1 cellular context compared by ENCODE assay signal in the genomic region with DNA sequence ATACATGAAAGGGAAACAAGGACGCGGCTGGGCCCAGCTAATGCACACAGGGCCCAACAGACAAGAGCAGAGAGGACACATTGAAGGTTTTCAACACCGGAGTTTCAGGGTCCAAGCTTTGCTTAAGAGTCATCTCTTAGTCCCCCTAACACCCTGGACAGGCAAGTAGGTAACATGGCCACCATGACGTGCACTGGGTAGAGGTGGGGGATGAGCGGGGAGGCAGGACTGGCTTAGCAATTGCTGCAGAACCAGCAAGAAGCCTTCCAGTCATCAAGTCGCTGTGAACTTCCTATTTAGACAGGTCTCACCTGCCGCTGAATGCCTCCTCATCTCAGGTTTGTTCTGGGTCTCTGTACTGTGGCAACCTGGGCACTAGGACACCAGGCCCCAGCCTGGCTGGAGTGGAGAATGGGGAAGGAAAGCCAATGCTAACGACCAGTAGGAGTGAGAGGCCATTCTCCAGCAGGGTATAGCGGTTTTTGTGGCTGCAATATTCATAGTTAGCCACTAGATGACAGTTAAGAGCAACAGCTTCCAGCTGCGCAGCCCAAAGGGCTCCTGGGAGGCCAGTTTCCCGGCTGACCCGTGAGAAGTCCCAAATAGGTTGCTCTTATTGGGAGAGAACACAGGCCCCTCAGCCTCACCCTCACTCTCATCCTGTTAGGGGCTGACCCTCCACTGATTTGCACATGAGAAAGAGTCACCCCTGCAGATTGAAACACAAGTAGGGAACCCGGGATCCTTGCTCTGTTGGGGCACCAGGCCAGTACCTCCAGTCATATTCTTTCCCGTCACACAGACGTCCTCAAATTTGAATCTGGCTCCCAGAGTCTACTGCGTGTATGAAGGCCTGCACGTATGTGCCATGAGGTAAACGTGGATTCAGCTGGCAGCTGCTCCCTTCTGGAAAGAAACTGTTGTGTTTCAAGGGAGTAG.
TF ChIP-seq lines count a peak whose summit lies in the region.

No MANE protein-coding gene starts in this region.

TF ChIP-seq in HepG2, 621 proteins besides CTCF, POLR2A, EP300 and RAD21 (continued from another document and continues in another):
- TF ChIP-seq AGO1 (IDR thresholded peaks at IDR 0.05; ENCODE audit: low read depth, low read length, poor library complexity, severe bottlenecking): no peak
- TF ChIP-seq MBNL3 (CRISPR knock-in tag; conservative IDR thresholded peaks at IDR 0.05): no peak
- TF ChIP-seq RELA (CRISPR knock-in tag; IDR thresholded peaks at IDR 0.05): no peak; the same call in 1 of the 2 replicates
- peak; percentile 56; the same call in 1 of the 2 replicates for TF ChIP-seq THAP11 (CRISPR knock-in tag; IDR thresholded peaks at IDR 0.05)
- no peak for TF ChIP-seq TBX3 (IDR thresholded peaks at IDR 0.05; ENCODE audit: borderline replicate concordance)
- TF ChIP-seq HNRNPL (IDR thresholded peaks at IDR 0.05; ENCODE audit: low read depth, low read length): no peak
- no peak for TF ChIP-seq SCMH1 (CRISPR knock-in tag; IDR thresholded peaks at IDR 0.05; ENCODE audit: borderline replicate concordance)
- TF ChIP-seq, protein P1, sequence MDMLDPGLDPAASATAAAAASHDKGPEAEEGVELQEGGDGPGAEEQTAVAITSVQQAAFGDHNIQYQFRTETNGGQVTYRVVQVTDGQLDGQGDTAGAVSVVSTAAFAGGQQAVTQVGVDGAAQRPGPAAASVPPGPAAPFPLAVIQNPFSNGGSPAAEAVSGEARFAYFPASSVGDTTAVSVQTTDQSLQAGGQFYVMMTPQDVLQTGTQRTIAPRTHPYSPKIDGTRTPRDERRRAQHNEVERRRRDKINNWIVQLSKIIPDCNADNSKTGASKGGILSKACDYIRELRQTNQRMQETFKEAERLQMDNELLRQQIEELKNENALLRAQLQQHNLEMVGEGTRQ (IDR thresholded peaks at IDR 0.05; ENCODE audit: low read depth, low read length): no peak
- TF ChIP-seq, protein P1 (CRISPR knock-in tag; IDR thresholded peaks at IDR 0.05; ENCODE audit: borderline replicate concordance): no peak
- no peak for TF ChIP-seq SRSF4 (IDR thresholded peaks at IDR 0.05; ENCODE audit: low read depth, low read length, poor library complexity, severe bottlenecking)
- no peak for TF ChIP-seq ZNF891 (CRISPR knock-in tag; IDR thresholded peaks at IDR 0.05)
- no peak for TF ChIP-seq ZNF432 (CRISPR knock-in tag; IDR thresholded peaks at IDR 0.05; ENCODE audit: borderline replicate concordance)
- TF ChIP-seq ZNF660 (CRISPR knock-in tag; IDR thresholded peaks at IDR 0.05; ENCODE audit: borderline replicate concordance, low read depth): no peak
- no peak for TF ChIP-seq SYNCRIP (IDR thresholded peaks at IDR 0.05; ENCODE audit: insufficient read depth, low read depth, low read length)
- no peak; the same call in 1 of the 2 replicates for TF ChIP-seq FOXO1 (CRISPR knock-in tag; IDR thresholded peaks at IDR 0.05)
- no peak for TF ChIP-seq SP1 (IDR thresholded peaks at IDR 0.05)
- no peak for TF ChIP-seq SP1 (CRISPR knock-in tag; IDR thresholded peaks at IDR 0.05)
- TF ChIP-seq ZFP62 (CRISPR knock-in tag; IDR thresholded peaks at IDR 0.05): no peak
- TF ChIP-seq, protein P2, sequence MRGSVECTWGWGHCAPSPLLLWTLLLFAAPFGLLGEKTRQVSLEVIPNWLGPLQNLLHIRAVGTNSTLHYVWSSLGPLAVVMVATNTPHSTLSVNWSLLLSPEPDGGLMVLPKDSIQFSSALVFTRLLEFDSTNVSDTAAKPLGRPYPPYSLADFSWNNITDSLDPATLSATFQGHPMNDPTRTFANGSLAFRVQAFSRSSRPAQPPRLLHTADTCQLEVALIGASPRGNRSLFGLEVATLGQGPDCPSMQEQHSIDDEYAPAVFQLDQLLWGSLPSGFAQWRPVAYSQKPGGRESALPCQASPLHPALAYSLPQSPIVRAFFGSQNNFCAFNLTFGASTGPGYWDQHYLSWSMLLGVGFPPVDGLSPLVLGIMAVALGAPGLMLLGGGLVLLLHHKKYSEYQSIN (CRISPR knock-in tag; IDR thresholded peaks at IDR 0.05; ENCODE audit: borderline replicate concordance): no peak
- no peak for TF ChIP-seq ZNF562 (CRISPR knock-in tag; IDR thresholded peaks at IDR 0.05; ENCODE audit: borderline replicate concordance)
- TF ChIP-seq, protein P3, sequence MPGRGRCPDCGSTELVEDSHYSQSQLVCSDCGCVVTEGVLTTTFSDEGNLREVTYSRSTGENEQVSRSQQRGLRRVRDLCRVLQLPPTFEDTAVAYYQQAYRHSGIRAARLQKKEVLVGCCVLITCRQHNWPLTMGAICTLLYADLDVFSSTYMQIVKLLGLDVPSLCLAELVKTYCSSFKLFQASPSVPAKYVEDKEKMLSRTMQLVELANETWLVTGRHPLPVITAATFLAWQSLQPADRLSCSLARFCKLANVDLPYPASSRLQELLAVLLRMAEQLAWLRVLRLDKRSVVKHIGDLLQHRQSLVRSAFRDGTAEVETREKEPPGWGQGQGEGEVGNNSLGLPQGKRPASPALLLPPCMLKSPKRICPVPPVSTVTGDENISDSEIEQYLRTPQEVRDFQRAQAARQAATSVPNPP (CRISPR knock-in tag; IDR thresholded peaks at IDR 0.05): 0 out of 2 replicates have a peak, but pooled peaks have one; percentile 26
- TF ChIP-seq KLF16 (CRISPR knock-in tag; IDR thresholded peaks at IDR 0.05): peak in 1 of 2 experiments; percentile 7; a peak in 1 of 4 replicates
- no peak; the same call in 1 of the 2 replicates for TF ChIP-seq TARDBP (CRISPR knock-in tag; IDR thresholded peaks at IDR 0.05)
- TF ChIP-seq SNAPC2 (CRISPR knock-in tag; IDR thresholded peaks at IDR 0.05): 0 out of 2 replicates have a peak, but pooled peaks have one; percentile 38
- TF ChIP-seq, protein P4, sequence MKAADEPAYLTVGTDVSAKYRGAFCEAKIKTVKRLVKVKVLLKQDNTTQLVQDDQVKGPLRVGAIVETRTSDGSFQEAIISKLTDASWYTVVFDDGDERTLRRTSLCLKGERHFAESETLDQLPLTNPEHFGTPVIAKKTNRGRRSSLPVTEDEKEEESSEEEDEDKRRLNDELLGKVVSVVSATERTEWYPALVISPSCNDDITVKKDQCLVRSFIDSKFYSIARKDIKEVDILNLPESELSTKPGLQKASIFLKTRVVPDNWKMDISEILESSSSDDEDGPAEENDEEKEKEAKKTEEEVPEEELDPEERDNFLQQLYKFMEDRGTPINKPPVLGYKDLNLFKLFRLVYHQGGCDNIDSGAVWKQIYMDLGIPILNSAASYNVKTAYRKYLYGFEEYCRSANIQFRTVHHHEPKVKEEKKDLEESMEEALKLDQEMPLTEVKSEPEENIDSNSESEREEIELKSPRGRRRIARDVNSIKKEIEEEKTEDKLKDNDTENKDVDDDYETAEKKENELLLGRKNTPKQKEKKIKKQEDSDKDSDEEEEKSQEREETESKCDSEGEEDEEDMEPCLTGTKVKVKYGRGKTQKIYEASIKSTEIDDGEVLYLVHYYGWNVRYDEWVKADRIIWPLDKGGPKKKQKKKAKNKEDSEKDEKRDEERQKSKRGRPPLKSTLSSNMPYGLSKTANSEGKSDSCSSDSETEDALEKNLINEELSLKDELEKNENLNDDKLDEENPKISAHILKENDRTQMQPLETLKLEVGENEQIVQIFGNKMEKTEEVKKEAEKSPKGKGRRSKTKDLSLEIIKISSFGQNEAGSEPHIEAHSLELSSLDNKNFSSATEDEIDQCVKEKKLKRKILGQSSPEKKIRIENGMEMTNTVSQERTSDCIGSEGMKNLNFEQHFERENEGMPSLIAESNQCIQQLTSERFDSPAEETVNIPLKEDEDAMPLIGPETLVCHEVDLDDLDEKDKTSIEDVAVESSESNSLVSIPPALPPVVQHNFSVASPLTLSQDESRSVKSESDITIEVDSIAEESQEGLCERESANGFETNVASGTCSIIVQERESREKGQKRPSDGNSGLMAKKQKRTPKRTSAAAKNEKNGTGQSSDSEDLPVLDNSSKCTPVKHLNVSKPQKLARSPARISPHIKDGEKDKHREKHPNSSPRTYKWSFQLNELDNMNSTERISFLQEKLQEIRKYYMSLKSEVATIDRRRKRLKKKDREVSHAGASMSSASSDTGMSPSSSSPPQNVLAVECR (CRISPR knock-in tag; IDR thresholded peaks at IDR 0.05; ENCODE audit: borderline replicate concordance): peak; percentile 16; the same call in 1 of the 2 replicates
- peak; percentile 23; the same call in 1 of the 2 replicates for TF ChIP-seq BCL6 (CRISPR knock-in tag; IDR thresholded peaks at IDR 0.05)
- no peak for TF ChIP-seq SP2 (CRISPR knock-in tag; IDR thresholded peaks at IDR 0.05)
- TF ChIP-seq ZNF724P (CRISPR knock-in tag; IDR thresholded peaks at IDR 0.05; ENCODE audit: borderline replicate concordance): no peak
- no peak for TF ChIP-seq SRSF9 (IDR thresholded peaks at IDR 0.05; ENCODE audit: borderline replicate concordance, insufficient read depth, low read depth, low read length, poor library complexity, severe bottlenecking)
- peak; percentile 66 for TF ChIP-seq ZNF331 (CRISPR knock-in tag; IDR thresholded peaks at IDR 0.05)
- no peak for TF ChIP-seq ZNF790 (CRISPR knock-in tag; IDR thresholded peaks at IDR 0.05; ENCODE audit: borderline replicate concordance)
- no peak for TF ChIP-seq ZNF235 (CRISPR knock-in tag; IDR thresholded peaks at IDR 0.05; ENCODE audit: borderline replicate concordance)
- TF ChIP-seq ZFP41 (CRISPR knock-in tag; IDR thresholded peaks at IDR 0.05; ENCODE audit: borderline replicate concordance): no peak
- TF ChIP-seq MAFG (CRISPR knock-in tag; IDR thresholded peaks at IDR 0.05): no peak
- no peak for TF ChIP-seq ATF1 (CRISPR knock-in tag; IDR thresholded peaks at IDR 0.05)
- TF ChIP-seq, protein P5, sequence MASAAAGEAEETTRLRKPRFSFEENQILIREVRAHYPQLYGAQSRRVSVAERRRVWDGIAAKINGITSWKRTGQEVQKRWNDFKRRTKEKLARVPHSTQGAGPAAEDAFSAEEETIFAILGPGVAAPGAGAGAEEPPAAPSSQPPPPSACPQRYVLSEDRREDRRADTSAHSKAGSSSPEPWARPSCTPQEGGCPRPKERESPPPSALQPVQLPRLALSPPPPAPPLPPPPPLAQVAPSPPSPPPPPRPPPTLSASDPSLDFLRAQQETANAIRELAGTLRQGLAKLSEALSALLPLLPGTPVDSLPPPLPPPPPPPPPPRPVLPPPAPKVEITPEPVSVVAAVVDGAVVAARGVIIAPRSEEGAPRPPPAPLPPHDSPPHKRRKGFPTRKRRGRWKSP (CRISPR knock-in tag; IDR thresholded peaks at IDR 0.05): 0 out of 2 replicates have a peak, but pooled peaks have one; percentile 48
- TF ChIP-seq ZNF563 (CRISPR knock-in tag; IDR thresholded peaks at IDR 0.05): no peak
- no peak for TF ChIP-seq RXRA (CRISPR knock-in tag; IDR thresholded peaks at IDR 0.05)
- TF ChIP-seq, protein P6, sequence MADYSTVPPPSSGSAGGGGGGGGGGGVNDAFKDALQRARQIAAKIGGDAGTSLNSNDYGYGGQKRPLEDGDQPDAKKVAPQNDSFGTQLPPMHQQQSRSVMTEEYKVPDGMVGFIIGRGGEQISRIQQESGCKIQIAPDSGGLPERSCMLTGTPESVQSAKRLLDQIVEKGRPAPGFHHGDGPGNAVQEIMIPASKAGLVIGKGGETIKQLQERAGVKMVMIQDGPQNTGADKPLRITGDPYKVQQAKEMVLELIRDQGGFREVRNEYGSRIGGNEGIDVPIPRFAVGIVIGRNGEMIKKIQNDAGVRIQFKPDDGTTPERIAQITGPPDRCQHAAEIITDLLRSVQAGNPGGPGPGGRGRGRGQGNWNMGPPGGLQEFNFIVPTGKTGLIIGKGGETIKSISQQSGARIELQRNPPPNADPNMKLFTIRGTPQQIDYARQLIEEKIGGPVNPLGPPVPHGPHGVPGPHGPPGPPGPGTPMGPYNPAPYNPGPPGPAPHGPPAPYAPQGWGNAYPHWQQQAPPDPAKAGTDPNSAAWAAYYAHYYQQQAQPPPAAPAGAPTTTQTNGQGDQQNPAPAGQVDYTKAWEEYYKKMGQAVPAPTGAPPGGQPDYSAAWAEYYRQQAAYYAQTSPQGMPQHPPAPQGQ (CRISPR knock-in tag; IDR thresholded peaks at IDR 0.05; ENCODE audit: borderline replicate concordance): peak; percentile 63; the same call in 1 of the 2 replicates
- TF ChIP-seq PHF20 (CRISPR knock-in tag; IDR thresholded peaks at IDR 0.05): peak; percentile 49
- TF ChIP-seq MED13 (CRISPR knock-in tag; IDR thresholded peaks at IDR 0.05): no peak
- TF ChIP-seq ZNF138 (CRISPR knock-in tag; IDR thresholded peaks at IDR 0.05; ENCODE audit: low read depth): no peak; the same call in 1 of the 2 replicates
- TF ChIP-seq ZNF616 (CRISPR knock-in tag; IDR thresholded peaks at IDR 0.05; ENCODE audit: low read depth): no peak
- TF ChIP-seq RARA (CRISPR knock-in tag; IDR thresholded peaks at IDR 0.05): 0 out of 2 replicates have a peak, but pooled peaks have one; percentile 42
- TF ChIP-seq, protein P7, sequence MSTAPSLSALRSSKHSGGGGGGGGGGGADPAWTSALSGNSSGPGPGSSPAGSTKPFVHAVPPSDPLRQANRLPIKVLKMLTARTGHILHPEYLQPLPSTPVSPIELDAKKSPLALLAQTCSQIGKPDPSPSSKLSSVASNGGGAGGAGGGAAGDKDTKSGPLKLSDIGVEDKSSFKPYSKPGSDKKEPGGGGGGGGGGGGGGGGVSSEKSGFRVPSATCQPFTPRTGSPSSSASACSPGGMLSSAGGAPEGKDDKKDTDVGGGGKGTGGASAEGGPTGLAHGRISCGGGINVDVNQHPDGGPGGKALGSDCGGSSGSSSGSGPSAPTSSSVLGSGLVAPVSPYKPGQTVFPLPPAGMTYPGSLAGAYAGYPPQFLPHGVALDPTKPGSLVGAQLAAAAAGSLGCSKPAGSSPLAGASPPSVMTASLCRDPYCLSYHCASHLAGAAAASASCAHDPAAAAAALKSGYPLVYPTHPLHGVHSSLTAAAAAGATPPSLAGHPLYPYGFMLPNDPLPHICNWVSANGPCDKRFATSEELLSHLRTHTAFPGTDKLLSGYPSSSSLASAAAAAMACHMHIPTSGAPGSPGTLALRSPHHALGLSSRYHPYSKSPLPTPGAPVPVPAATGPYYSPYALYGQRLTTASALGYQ (CRISPR knock-in tag; IDR thresholded peaks at IDR 0.05): peak; percentile 30; the same call in 1 of the 2 replicates
- TF ChIP-seq ZNF619 (CRISPR knock-in tag; IDR thresholded peaks at IDR 0.05): no peak
- no peak for TF ChIP-seq REXO4 (CRISPR knock-in tag; IDR thresholded peaks at IDR 0.05; ENCODE audit: borderline replicate concordance)
- TF ChIP-seq BHLHE40 (IDR thresholded peaks at IDR 0.05; ENCODE audit: low read length): no peak
- no peak for TF ChIP-seq ZFYVE20 (CRISPR knock-in tag; IDR thresholded peaks at IDR 0.05; ENCODE audit: borderline replicate concordance, low read depth)
- no peak for TF ChIP-seq JUND (CRISPR knock-in tag; IDR thresholded peaks at IDR 0.05)
- no peak; the same call in 1 of the 2 replicates for TF ChIP-seq ISL2 (CRISPR knock-in tag; IDR thresholded peaks at IDR 0.05)
- TF ChIP-seq HOXA7 (CRISPR knock-in tag; IDR thresholded peaks at IDR 0.05): no peak
